13 cellular contexts compared by ENCODE assay signal in genomic region chr3:42045719-42046243, GRCh38. TPM values are rescaled to one million over a fixed set of nuclear protein-coding genes. Genes with fewer than 3 reads are reported as not detected.
DNase-seq lines count a peak whose midpoint lies in the region; ATAC-seq, FAIRE-seq and TF ChIP-seq lines count a peak whose summit lies in the region.
"Had no signal": no experiment of that assay in that cellular context is flagged by ENCODE, and none has a peak within 500 bp of the region (broad histone marks: within the 10 kb centered on the region; RNA-seq: fewer than 3 reads in every experiment).

No MANE protein-coding gene starts in this region.

- TF ChIP-seq RAD21 in HepG2 (CRISPR knock-in tag; IDR thresholded peaks at IDR 0.05): no peak

- peaks cover 16% of the 10 kb centered on the region for H4K20me1 ChIP-seq in HepG2 (ENCODE audit: insufficient read depth, low read length)

- no peak for FAIRE-seq in HepG2 (lab: Jason Lieb, UNC)

- DNase-seq in NCI-H748 (lab: John Stamatoyannopoulos, UW; ENCODE audit: unreplicated experiment) (peak; percentile 35), NCI-H748 treated with DMSO at 0.1 percent for 48 hours (lab: John Stamatoyannopoulos, UW) (no peak), ascending aorta (ENCODE audit: low spot score in 2 of 2) (no peak), HepG2 (ENCODE audit: low spot score) (peak; percentile 81), sciatic nerve (ENCODE audit: low spot score) (no peak), NCI-H446 treated with DMSO at 0.1 percent for 48 hours (lab: John Stamatoyannopoulos, UW) (no peak)
- no peak for DNase-seq in T-helper 2 cell treated with Interferon-gamma antibody and Interleukin-4, amounts not matched to agents 5 μg/mL and 100 μg/mL, for 36 hours (ENCODE audit: low spot score)
- DNase-seq: NCI-H1694, NCI-H510A treated with DMSO at 0.1 percent for 48 hours, ovary, Peyer's patch had no signal

- intact Hi-C loops in ascending aorta (cut with DNase I): no loop called here
- intact Hi-C loops in HepG2 (cut with micrococcal nuclease; ENCODE audit: unreplicated experiment): no loop called here
- intact Hi-C loops in sciatic nerve (cut with DNase I): no loop called here

- H3K9me3 Mint-ChIP-seq in stimulated activated memory B cell treated with anti-CD40 and anti-IgM and Interleukin-4, amounts not matched to agents 10 μg/mL and 1 μg/mL and 100 μg/mL, for 72 hours: no peaks in the 10 kb centered on the region
- H3K9me3 Mint-ChIP-seq in T-helper 2 cell treated with Interferon-gamma antibody and Interleukin-4, amounts not matched to agents 5 μg/mL and 100 μg/mL, for 36 hours: no peaks in the 10 kb centered on the region

- POLR2A ChIA-PET in HepG2 (lab: Yijun Ruan, JAX): interaction anchor here (1.0 kb wide), 1 partner anchor 31 kb away, joined by 3 read pairs; no protein-coding TSS in a partner anchor

- no peaks in the 10 kb centered on the region for H3K27me3 Mint-ChIP-seq in stimulated activated memory B cell treated with anti-CD40 and anti-IgM and Interleukin-4, amounts not matched to agents 10 μg/mL and 1 μg/mL and 100 μg/mL, for 72 hours
- no peaks in the 10 kb centered on the region for H3K27me3 Mint-ChIP-seq in T-helper 2 cell treated with Interferon-gamma antibody and Interleukin-4, amounts not matched to agents 5 μg/mL and 100 μg/mL, for 36 hours (ENCODE audit: low read depth)

- BruUV-seq in HepG2 (replicated peaks; lab: Mats Ljungman, UMichigan): no TSS peak

- no peak for TF ChIP-seq POLR2A in HepG2 (IDR thresholded peaks at IDR 0.05; ENCODE audit: insufficient read depth in 1 of 2, low read depth in 2 of 2, low read length in 2 of 2)

- peaks cover 15 to 31% of the 10 kb centered on the region in 2 donors for H3K4me1 ChIP-seq in ascending aorta
- peaks cover 84% of the 10 kb centered on the region for H3K4me1 ChIP-seq in HepG2 (ENCODE audit: insufficient read depth, low read length)

- H3K4me1 Mint-ChIP-seq in stimulated activated memory B cell treated with anti-CD40 and anti-IgM and Interleukin-4, amounts not matched to agents 10 μg/mL and 1 μg/mL and 100 μg/mL, for 72 hours: peaks cover 83% of the 10 kb centered on the region
- peaks cover 21% of the 10 kb centered on the region for H3K4me1 Mint-ChIP-seq in T-helper 2 cell treated with Interferon-gamma antibody and Interleukin-4, amounts not matched to agents 5 μg/mL and 100 μg/mL, for 36 hours (ENCODE audit: low read depth)

- 12% methylated on average over 2 of the region's 2 CpGs for WGBS in HepG2 (ENCODE audit: low lambda C conversion rate)

- peak overlapping the region; percentile 20; the same call in 1 of the 2 replicates for H3K9ac ChIP-seq in HepG2 (ENCODE audit: insufficient read depth, low read depth, low read length)

- H3K36me3 ChIP-seq in ascending aorta (no peaks in the 10 kb centered on the region), HepG2 (replicated peaks in 1 of 2; ENCODE audit: control insufficient read depth in 1 of 2, insufficient read depth in 2 of 2, low read length in 2 of 2) (no peaks in the 10 kb centered on the region)
- H3K36me3 ChIP-seq: ovary, Peyer's patch had no signal

- H3K36me3 Mint-ChIP-seq in stimulated activated memory B cell treated with anti-CD40 and anti-IgM and Interleukin-4, amounts not matched to agents 10 μg/mL and 1 μg/mL and 100 μg/mL, for 72 hours: no peaks in the 10 kb centered on the region
- peaks cover 2% of the 10 kb centered on the region for H3K36me3 Mint-ChIP-seq in T-helper 2 cell treated with Interferon-gamma antibody and Interleukin-4, amounts not matched to agents 5 μg/mL and 100 μg/mL, for 36 hours (ENCODE audit: low read depth)

- CTCF ChIA-PET in HepG2 (lab: Yijun Ruan, JAX; ENCODE audit: low intra/inter-chr PET ratio, low total read pairs): no interaction called here

- TF ChIP-seq CTCF in ascending aorta (IDR thresholded peaks at IDR 0.05): no peak
- TF ChIP-seq CTCF in HepG2 (CRISPR knock-in tag; IDR thresholded peaks at IDR 0.05): no peak

- H3K4me3 ChIP-seq in ascending aorta: no peak overlapping the region
- H3K4me3 ChIP-seq in HepG2 (replicated peaks in 1 of 3; ENCODE audit: insufficient read depth in 1 of 3, low read depth in 2 of 3, low read length in 3 of 3): no peak overlapping the region
- H3K4me3 ChIP-seq: ovary, Peyer's patch had no signal

- peaks cover 70% of the 10 kb centered on the region for H3K79me2 ChIP-seq in HepG2 (ENCODE audit: insufficient read depth, low read length)

- no peak overlapping the region for H3K4me3 Mint-ChIP-seq in stimulated activated memory B cell treated with anti-CD40 and anti-IgM and Interleukin-4, amounts not matched to agents 10 μg/mL and 1 μg/mL and 100 μg/mL, for 72 hours
- H3K4me3 Mint-ChIP-seq in T-helper 2 cell treated with Interferon-gamma antibody and Interleukin-4, amounts not matched to agents 5 μg/mL and 100 μg/mL, for 36 hours: no peak overlapping the region

- H3K27me3 ChIP-seq in ascending aorta (no peaks in the 10 kb centered on the region), HepG2 (ENCODE audit: control insufficient read depth in 1 of 2, insufficient read depth in 2 of 2, low read length in 2 of 2) (no peaks in the 10 kb centered on the region)
- H3K27me3 ChIP-seq: ovary, Peyer's patch had no signal

- H3K9me3 ChIP-seq in ascending aorta: no peaks in the 10 kb centered on the region
- no peaks in the 10 kb centered on the region for H3K9me3 ChIP-seq in HepG2 (ENCODE audit: low read length)
- H3K9me3 ChIP-seq: ovary, Peyer's patch had no signal

- TF ChIP-seq EP300 in HepG2 (IDR thresholded peaks at IDR 0.05; ENCODE audit: low read depth in 2 of 2, low read length in 2 of 2) (peak in 1 of 2 experiments; percentile 52; a peak in 2 of 4 replicates), HepG2 (CRISPR knock-in tag; IDR thresholded peaks at IDR 0.05; ENCODE audit: borderline replicate concordance) (no peak)

- ATAC-seq in HepG2: peak; percentile 90
- ATAC-seq in stimulated activated memory B cell treated with anti-CD40 and anti-IgM and Interleukin-4, amounts not matched to agents 10 μg/mL and 1 μg/mL and 100 μg/mL, for 72 hours: no peak
- ATAC-seq in sciatic nerve: no peak

- H3K27ac ChIP-seq in ascending aorta: peak overlapping the region; percentile 63 to 75
- H3K27ac ChIP-seq in HepG2 (ENCODE audit: extremely low read length, insufficient read depth, low read length): peak overlapping the region; percentile 14
- H3K27ac ChIP-seq: ovary, Peyer's patch, VCaP had no signal

- H3K27ac Mint-ChIP-seq in stimulated activated memory B cell treated with anti-CD40 and anti-IgM and Interleukin-4, amounts not matched to agents 10 μg/mL and 1 μg/mL and 100 μg/mL, for 72 hours: peak overlapping the region; percentile 56
- no peak overlapping the region for H3K27ac Mint-ChIP-seq in T-helper 2 cell treated with Interferon-gamma antibody and Interleukin-4, amounts not matched to agents 5 μg/mL and 100 μg/mL, for 36 hours

- H3K4me2 ChIP-seq in HepG2 (ENCODE audit: low read depth, low read length): peak overlapping the region; percentile 47

- in situ Hi-C loops in HepG2 (cut with HindIII; ENCODE audit: extremely low pct_ligation_motif_present, low pct_unique_long_range_greater_than_20kb): no loop called here

- H2AFZ ChIP-seq in HepG2 (ENCODE audit: low read length): no peak overlapping the region

TF ChIP-seq in HepG2, 621 proteins besides CTCF, POLR2A, EP300 and RAD21 (continues in another document):
- TF ChIP-seq ZNF737 (CRISPR knock-in tag; IDR thresholded peaks at IDR 0.05; ENCODE audit: borderline replicate concordance) (no peak), PHB2 (IDR thresholded peaks at IDR 0.05; ENCODE audit: partially characterized antibody) (no peak)

RNA-seq across cellular contexts. Expression of gene TRAK1, which starts 45.4 kb away (rescaled TPM):
- total RNA-seq in ascending aorta (37.5 TPM), HepG2 (2016; rRNA removed; fragmentation: Illumina TruSeq; extraction: Trizol) (20.5 and 22.8 TPM in 2 replicates), sciatic nerve (50.2 TPM)
- 7.0 and 7.4 TPM in 2 replicates for total RNA-seq in HepG2 (2016; cell fraction: cytosol; rRNA removed; fragmentation: Illumina TruSeq; extraction: Trizol; ENCODE audit: low read depth)
- 18.0 and 21.4 TPM in 2 replicates for total RNA-seq in HepG2 (2016; cell fraction: insoluble cytoplasmic fraction; rRNA removed; fragmentation: Illumina TruSeq; extraction: Trizol)
- total RNA-seq in HepG2 (2016; cell fraction: membrane; rRNA removed; fragmentation: Illumina TruSeq; extraction: Trizol): 20.7 and 21.5 TPM in 2 replicates
- 26.3 and 30.0 TPM in 2 replicates for total RNA-seq in HepG2 (2016; cell fraction: nucleus; rRNA removed; fragmentation: Illumina TruSeq; extraction: Trizol)
- polyA plus RNA-seq in HepG2 (2011; rRNA removed): 40.8 and 46.6 TPM in 2 replicates
- polyA plus RNA-seq in HepG2 (2011; cell fraction: cytosol; rRNA removed): 29.8 and 35.8 TPM in 2 replicates
- 63.9 and 75.8 TPM in 2 replicates for polyA plus RNA-seq in HepG2 (2011; cell fraction: nucleus; rRNA removed)
- 21.6 and 24.2 TPM in 2 replicates for polyA plus RNA-seq in HepG2 (2012)
- 3.6 and 5.4 TPM in 2 replicates for polyA plus RNA-seq in HepG2 (2016; cell fraction: cytosol; fragmentation: Illumina TruSeq; extraction: Trizol; ENCODE audit: low read depth)
- 16.6 and 20.2 TPM in 2 replicates for polyA plus RNA-seq in HepG2 (2016; cell fraction: insoluble cytoplasmic fraction; fragmentation: Illumina TruSeq; extraction: Trizol; ENCODE audit: low read depth)
- polyA plus RNA-seq in HepG2 (2016; cell fraction: membrane; fragmentation: Illumina TruSeq; extraction: Trizol; ENCODE audit: low read depth): 11.6 and 12.7 TPM in 2 replicates
- 39.7 and 45.7 TPM in 2 replicates for polyA plus RNA-seq in HepG2 (2016; cell fraction: nucleus; fragmentation: Illumina TruSeq; extraction: Trizol; ENCODE audit: insufficient read depth, low read depth)
- 22.1 and 65.6 TPM in 2 replicates for polyA minus RNA-seq in HepG2 (2011; rRNA and poly(A)+ RNA removed; ENCODE audit: low replicate concordance)
- 39.4 and 40.2 TPM in 2 replicates for polyA minus RNA-seq in HepG2 (2011; cell fraction: cytosol; rRNA and poly(A)+ RNA removed)
- polyA minus RNA-seq in HepG2 (2011; cell fraction: nucleus; rRNA and poly(A)+ RNA removed): 71.6 and 79.1 TPM in 2 replicates

Comparison
In these comparisons a context has a peak if more than half of its experiments do, and no peak if none do; other contexts are left out.
1. DNase-seq: peak in NCI-H748 (single experiment) and HepG2 (single experiment); none in NCI-H748 treated with DMSO at 0.1 percent for 48 hours (single experiment), ascending aorta (0 of 2), sciatic nerve (single experiment), NCI-H446 treated with DMSO at 0.1 percent for 48 hours (single experiment) and T-helper 2 cell treated with Interferon-gamma antibody and Interleukin-4, amounts not matched to agents 5 μg/mL and 100 μg/mL, for 36 hours (single experiment).